In the genomic region with DNA sequence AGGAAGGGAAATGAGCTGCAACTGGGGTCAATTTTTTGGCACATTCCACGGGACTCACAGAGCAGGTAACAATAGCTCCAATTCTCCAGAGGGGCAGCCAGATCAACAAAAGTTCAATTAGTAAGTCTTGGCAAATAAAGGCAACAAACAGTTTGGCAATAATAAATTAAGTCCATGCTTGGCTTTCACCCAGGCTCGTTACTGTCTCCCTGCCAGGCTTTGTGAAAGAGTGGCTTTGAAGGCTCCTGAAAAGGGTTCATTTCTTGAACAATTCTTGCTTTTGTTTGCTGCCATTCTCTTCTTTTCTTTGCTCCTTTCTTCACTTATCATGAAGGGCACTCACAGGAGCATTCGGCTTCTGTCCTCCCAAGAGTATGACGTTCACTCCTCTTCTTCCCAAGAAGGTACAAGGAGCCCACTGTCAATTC, we compare ENCODE assay signal across 14 cellular contexts.
DNase-seq lines count a peak whose midpoint lies in the region; ATAC-seq and TF ChIP-seq lines count a peak whose summit lies in the region.
"Had no signal": no experiment of that assay in that cellular context is flagged by ENCODE, and none has a peak within 500 bp of the region (broad histone marks: within the 10 kb centered on the region; RNA-seq: fewer than 3 reads in every experiment).

No MANE protein-coding gene starts in this region.

- TF ChIP-seq CTCF in esophagus squamous epithelium (IDR thresholded peaks at IDR 0.05) = no peak

- 44 to 55% methylated on average over 4 of the region's 4 CpGs for WGBS in esophagus squamous epithelium, 2 donors
- WGBS in aorta, 2 donors = 42 to 46% methylated on average over 4 of the region's 4 CpGs

- H3K27ac ChIP-seq in esophagus squamous epithelium (peak overlapping the region; percentile 29 to 67 (median 58)), aorta (ENCODE audit: low read depth in 1 of 2, low read length in 2 of 2) (no peak overlapping the region)

- peaks cover 3 to 65% (median 14%) of the 10 kb centered on the region in 3 donors for H3K4me1 ChIP-seq in esophagus squamous epithelium
- H3K4me1 ChIP-seq in aorta (ENCODE audit: control insufficient read depth in 1 of 2, insufficient read depth in 2 of 2, low read length in 2 of 2) = no peaks in the 10 kb centered on the region

- H3K4me3 ChIP-seq in esophagus squamous epithelium = no peak overlapping the region
- H3K4me3 ChIP-seq in aorta (ENCODE audit: low read length in 2 of 2) = no peak overlapping the region
- H3K4me3 ChIP-seq: lung had no signal

- no peak for TF ChIP-seq POLR2A in esophagus squamous epithelium (IDR thresholded peaks at IDR 0.05)

- ATAC-seq in Right ventricle myocardium superior (ENCODE audit: poor library complexity) (peak; percentile 43), aorta (ENCODE audit: low FRiP score) (peak; percentile 11)
- ATAC-seq: activated T-helper 17 cell treated with anti-CD3 and anti-CD28 coated beads, Interleukin-2, amount 50 U/mL, for 72 hours had no signal

- intact Hi-C loops in Right ventricle myocardium superior (cut with DNase I) (no loop called here), cardiac septum (cut with DNase I) (no loop called here), esophagus squamous epithelium (cut with DNase I) (no loop called here), aorta (cut with DNase I) (no loop called here)

- H3K36me3 ChIP-seq in esophagus squamous epithelium (no peaks in the 10 kb centered on the region), aorta (ENCODE audit: control insufficient read depth in 1 of 2, insufficient read depth in 2 of 2, low read length in 1 of 2) (no peaks in the 10 kb centered on the region)

- H3K9me3 ChIP-seq in esophagus squamous epithelium (no peaks in the 10 kb centered on the region), aorta (ENCODE audit: control insufficient read depth, low read length) (peaks cover 2% of the 10 kb centered on the region)

- DNase-seq in Right ventricle myocardium superior (peak; percentile 40), cardiac septum (ENCODE audit: low spot score) (no peak), esophagus squamous epithelium (lab: John Stamatoyannopoulos, UW) (no peak), mucosa of gallbladder (ENCODE audit: low spot score) (peak; percentile 54), aorta (no peak), GM03348 (ENCODE audit: low spot score) (no peak), kidney tubule cell (ENCODE audit: low spot score) (no peak)
- DNase-seq in activated CD4-positive, alpha-beta T cell treated with anti-CD3 and anti-CD28 coated beads, Interleukin-2, amount 50 U/mL, for 4 hours = no peak
- DNase-seq: activated CD4-positive, alpha-beta memory T cell treated with anti-CD3 and anti-CD28 coated beads, Interleukin-2, amount 10 ng/mL, durations not matched to agents 7 days and 5 days; HFFc6; MV-4-11; NCI-H526 had no signal

- no peaks in the 10 kb centered on the region for H3K27me3 ChIP-seq in esophagus squamous epithelium
- no peaks in the 10 kb centered on the region for H3K27me3 ChIP-seq in aorta (ENCODE audit: control insufficient read depth in 1 of 2, insufficient read depth in 2 of 2, low read length in 1 of 2)

Comparison
In these comparisons a context has a peak if more than half of its experiments do, and no peak if none do; other contexts are left out.
1. DNase-seq: peak in Right ventricle myocardium superior (single experiment) and mucosa of gallbladder (single experiment); none in cardiac septum (single experiment), esophagus squamous epithelium (single experiment), aorta (0 of 2), activated CD4-positive, alpha-beta T cell treated with anti-CD3 and anti-CD28 coated beads, Interleukin-2, amount 50 U/mL, for 4 hours (0 of 2), GM03348 (single experiment) and kidney tubule cell (single experiment).
2. H3K27ac ChIP-seq: peak in esophagus squamous epithelium (4 of 4); none in aorta (0 of 2).